ENCODE assay signal across 12 cellular contexts in the genomic region with DNA sequence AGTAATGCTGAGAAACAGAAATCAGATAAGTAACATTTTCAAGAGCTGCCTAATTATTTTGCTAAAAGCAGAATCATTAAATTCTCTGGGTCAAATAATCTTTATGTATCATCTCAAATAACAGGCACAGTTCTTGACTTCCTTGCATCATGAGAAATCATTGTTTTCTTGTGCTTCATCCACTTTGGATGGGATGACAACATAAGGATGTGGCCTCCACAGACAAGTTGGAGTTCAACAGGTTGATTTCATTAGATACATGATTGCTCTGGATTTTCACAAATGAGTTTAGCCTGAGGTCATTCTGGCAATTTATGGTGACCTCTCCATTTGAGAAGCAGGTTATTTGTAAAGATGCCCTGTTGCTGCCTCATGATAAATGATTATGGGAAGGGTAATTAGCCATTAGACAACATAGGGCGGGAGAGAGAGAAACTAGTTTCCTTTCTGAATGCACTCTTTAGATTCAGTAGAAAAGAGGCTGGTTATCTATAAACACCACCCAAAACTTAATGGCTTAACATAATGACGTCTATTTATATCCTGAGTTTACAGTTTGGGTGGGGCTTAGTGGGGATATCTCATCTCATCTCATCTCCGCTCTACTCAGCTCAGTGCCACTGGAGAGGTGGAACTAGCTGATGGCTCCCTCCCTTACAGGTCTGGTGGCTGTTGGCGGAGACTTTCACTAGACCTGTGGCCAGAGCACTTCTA. TPM values are rescaled to one million over a fixed set of nuclear protein-coding genes. Genes with fewer than 3 reads are reported as not detected.
A peak's percentile ranks its signal among the peaks of the same experiment; 100 is the strongest.
DNase-seq lines count a peak whose midpoint lies in the region; ATAC-seq and TF ChIP-seq lines count a peak whose summit lies in the region.
"Had no signal": no experiment of that assay in that cellular context is flagged by ENCODE, and none has a peak within 500 bp of the region (broad histone marks: within the 10 kb centered on the region; RNA-seq: fewer than 3 reads in every experiment).

No MANE protein-coding gene starts in this region.

- intact Hi-C loops in MCF 10A (cut with micrococcal nuclease) = no loop called here

- POLR2A ChIA-PET in MCF 10A (lab: Yijun Ruan, JAX) = no interaction called here

- CTCF ChIA-PET in MCF 10A (lab: Yijun Ruan, JAX) = interaction anchor here (1.1 to 1.9 kb wide), 3 partner anchors 17 to 134 kb away, joined by 4 to 8 read pairs (median 7); no protein-coding TSS in a partner anchor

- no peak overlapping the region for H3K4me3 ChIP-seq in brain microvascular endothelial cell (ENCODE audit: low read depth, low read length)
- H3K4me3 ChIP-seq: gastroesophageal sphincter, right lobe of liver had no signal

- ATAC-seq in HG02973 (IDR thresholded peaks at IDR 0.05; ENCODE audit: unreplicated experiment) = no peak
- ATAC-seq: gastroesophageal sphincter had no signal

- peaks cover 2% of the 10 kb centered on the region; the same call in 1 of the 2 replicates for H3K27me3 Mint-ChIP-seq in HFFc6 (ENCODE audit: insufficient read depth)
- H3K27me3 Mint-ChIP-seq in nephron (ENCODE audit: low read depth) = peaks cover 3% of the 10 kb centered on the region
- no peaks in the 10 kb centered on the region for H3K27me3 Mint-ChIP-seq in MCF 10A (ENCODE audit: insufficient read depth, unreplicated experiment)

- H3K27ac ChIP-seq in brain microvascular endothelial cell = peak overlapping the region; percentile 12

- peaks cover 7% of the 10 kb centered on the region for H3K36me3 ChIP-seq in brain microvascular endothelial cell (replicated peaks)

- H3K27ac Mint-ChIP-seq in HFFc6 = peak overlapping the region; percentile 83
- peak overlapping the region in 2 of 3 experiments; percentile 29 to 39 for H3K27ac Mint-ChIP-seq in nephron
- no peak overlapping the region for H3K27ac Mint-ChIP-seq in MCF 10A (ENCODE audit: low read depth, unreplicated experiment)

- TF ChIP-seq CTCF in HFFc6 (IDR thresholded peaks at IDR 0.05) (no peak), brain microvascular endothelial cell (IDR thresholded peaks at IDR 0.05; ENCODE audit: low read depth, low read length, missing control alignments) (no peak), nephron (IDR thresholded peaks at IDR 0.05; ENCODE audit: unreplicated experiment in 3 of 3) (no peak), MCF 10A (IDR thresholded peaks at IDR 0.05; ENCODE audit: unreplicated experiment) (no peak)

- peaks cover 23% of the 10 kb centered on the region for H3K36me3 Mint-ChIP-seq in HFFc6 (ENCODE audit: low read depth)
- peaks cover 44% of the 10 kb centered on the region for H3K36me3 Mint-ChIP-seq in nephron (ENCODE audit: low read depth)
- H3K36me3 Mint-ChIP-seq in MCF 10A (ENCODE audit: insufficient read depth, unreplicated experiment) = peaks cover 54% of the 10 kb centered on the region
- H3K36me3 Mint-ChIP-seq: natural killer cell had no signal

- no peaks in the 10 kb centered on the region for H3K27me3 ChIP-seq in brain microvascular endothelial cell (replicated peaks)
- H3K27me3 ChIP-seq: gastroesophageal sphincter, right lobe of liver had no signal

- H3K9me3 Mint-ChIP-seq in HFFc6 (no peaks in the 10 kb centered on the region), nephron (no peaks in the 10 kb centered on the region), MCF 10A (ENCODE audit: unreplicated experiment) (no peaks in the 10 kb centered on the region)
- H3K9me3 Mint-ChIP-seq: CD8-positive, alpha-beta memory T cell; natural killer cell had no signal

- DNase-seq in DMS153 (lab: John Stamatoyannopoulos, UW) = peak; percentile 42
- peak; percentile 84 for DNase-seq in HFFc6
- DNase-seq in brain microvascular endothelial cell = no peak
- no peak for DNase-seq in MCF 10A (ENCODE audit: unreplicated experiment)
- DNase-seq in mucosa of gallbladder (ENCODE audit: low spot score) = no peak
- DNase-seq: CD8-positive, alpha-beta memory T cell; natural killer cell; right lobe of liver; substantia nigra had no signal

- BruUV-seq in MCF 10A (replicated peaks; lab: Mats Ljungman, UMichigan) = no TSS peak

- in situ Hi-C loops in brain microvascular endothelial cell (cut with HindIII; ENCODE audit: low pct_ligation_motif_present, low sequenced_read_pairs) = no loop called here

- H3K4me3 Mint-ChIP-seq in HFFc6 = peak overlapping the region; percentile 70
- no peak overlapping the region for H3K4me3 Mint-ChIP-seq in nephron
- H3K4me3 Mint-ChIP-seq in MCF 10A (ENCODE audit: unreplicated experiment) = no peak overlapping the region
- H3K4me3 Mint-ChIP-seq: CD8-positive, alpha-beta memory T cell; natural killer cell had no signal

- H3K4me1 Mint-ChIP-seq in HFFc6 (ENCODE audit: low read depth) (peaks cover 53% of the 10 kb centered on the region), nephron (peaks cover 13% of the 10 kb centered on the region), MCF 10A (ENCODE audit: insufficient read depth, unreplicated experiment) (no peaks in the 10 kb centered on the region)

RNA-seq across cellular contexts. Expression of a gene that starts 35.0 kb away (rescaled TPM):
- total RNA-seq in HFFc6 (2021; fragmentation: NEBNext Ultra II Directional; extraction: Animal tissue kit (Norgen Biotek cat#: 25700)) = 1 to 10 TPM; 1.1 to 2.9 (median 1.4) TPM
- total RNA-seq in MCF 10A (2022) (0.96 and 1.4 TPM in 2 replicates), mucosa of gallbladder (4.1 TPM)

Comparison
In these comparisons a context has a peak if more than half of its experiments do, and no peak if none do; other contexts are left out.
1. DNase-seq: peak in DMS153 (single experiment) and HFFc6 (single experiment); none in brain microvascular endothelial cell (single experiment), MCF 10A (single experiment) and mucosa of gallbladder (single experiment).